Comparison of ENCODE assay signal across 1 cellular context in genomic region chr12:76030378-76031080, GRCh38.
TF ChIP-seq lines count a peak whose summit lies in the region.

No MANE protein-coding gene starts in this region.

TF ChIP-seq in HepG2, 621 proteins besides CTCF, POLR2A, EP300 and RAD21 (continued from another document and continues in another):
- TF ChIP-seq, protein P1, sequence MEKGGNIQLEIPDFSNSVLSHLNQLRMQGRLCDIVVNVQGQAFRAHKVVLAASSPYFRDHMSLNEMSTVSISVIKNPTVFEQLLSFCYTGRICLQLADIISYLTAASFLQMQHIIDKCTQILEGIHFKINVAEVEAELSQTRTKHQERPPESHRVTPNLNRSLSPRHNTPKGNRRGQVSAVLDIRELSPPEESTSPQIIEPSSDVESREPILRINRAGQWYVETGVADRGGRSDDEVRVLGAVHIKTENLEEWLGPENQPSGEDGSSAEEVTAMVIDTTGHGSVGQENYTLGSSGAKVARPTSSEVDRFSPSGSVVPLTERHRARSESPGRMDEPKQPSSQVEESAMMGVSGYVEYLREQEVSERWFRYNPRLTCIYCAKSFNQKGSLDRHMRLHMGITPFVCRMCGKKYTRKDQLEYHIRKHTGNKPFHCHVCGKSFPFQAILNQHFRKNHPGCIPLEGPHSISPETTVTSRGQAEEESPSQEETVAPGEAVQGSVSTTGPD (CRISPR knock-in tag; IDR thresholded peaks at IDR 0.05), result no peak
- TF ChIP-seq KAT7 (CRISPR knock-in tag; IDR thresholded peaks at IDR 0.05; ENCODE audit: borderline replicate concordance) (peak; percentile 82; the same call in 1 of the 2 replicates), AFF4 (CRISPR knock-in tag; IDR thresholded peaks at IDR 0.05) (peak; percentile 6; the same call in 1 of the 2 replicates), HDAC1 (CRISPR knock-in tag; IDR thresholded peaks at IDR 0.05) (no peak), NR2C2 (CRISPR knock-in tag; IDR thresholded peaks at IDR 0.05; ENCODE audit: borderline replicate concordance) (no peak), RARG (CRISPR knock-in tag; IDR thresholded peaks at IDR 0.05; ENCODE audit: low read depth) (no peak), ZNF605 (CRISPR knock-in tag; IDR thresholded peaks at IDR 0.05) (no peak), FOXJ3 (CRISPR knock-in tag; IDR thresholded peaks at IDR 0.05; ENCODE audit: borderline replicate concordance) (no peak), AGO2 (optimal IDR thresholded peaks at IDR 0.05; ENCODE audit: low read depth, low read length) (peak; percentile 100), ARID2 (CRISPR knock-in tag; IDR thresholded peaks at IDR 0.05; ENCODE audit: borderline replicate concordance) (no peak), ZNF234 (CRISPR knock-in tag; conservative IDR thresholded peaks at IDR 0.05) (no peak; the same call in 1 of the 2 replicates), TAF15 (IDR thresholded peaks at IDR 0.05; ENCODE audit: low read depth, low read length, poor library complexity, severe bottlenecking) (no peak), TCF7L2 (IDR thresholded peaks at IDR 0.05; ENCODE audit: low read depth, low read length) (no peak), ZNF546 (CRISPR knock-in tag; conservative IDR thresholded peaks at IDR 0.05) (no peak), ZNF616 (CRISPR knock-in tag; IDR thresholded peaks at IDR 0.05; ENCODE audit: low read depth) (peak; percentile 49; the same call in 1 of the 2 replicates), MAZ (IDR thresholded peaks at IDR 0.05; ENCODE audit: borderline replicate concordance, low read depth, low read length) (no peak), MAZ (CRISPR knock-in tag; IDR thresholded peaks at IDR 0.05; ENCODE audit: low read depth) (no peak), SP2 (CRISPR knock-in tag; IDR thresholded peaks at IDR 0.05) (no peak), NFYC (CRISPR knock-in tag; IDR thresholded peaks at IDR 0.05) (no peak), ZSCAN12 (CRISPR knock-in tag; IDR thresholded peaks at IDR 0.05) (no peak), DDIT3 (CRISPR knock-in tag; IDR thresholded peaks at IDR 0.05) (no peak), NFKBIZ (CRISPR knock-in tag; IDR thresholded peaks at IDR 0.05) (no peak), CBX2 (IDR thresholded peaks at IDR 0.05; ENCODE audit: low read depth, low read length) (no peak), CBX2 (CRISPR knock-in tag; IDR thresholded peaks at IDR 0.05; ENCODE audit: low read depth) (no peak), ZNF432 (CRISPR knock-in tag; IDR thresholded peaks at IDR 0.05; ENCODE audit: borderline replicate concordance) (0 out of 2 replicates have a peak, but pooled peaks have one; percentile 21), KDM6A (CRISPR knock-in tag; IDR thresholded peaks at IDR 0.05; ENCODE audit: low read depth) (no peak), RFXAP (CRISPR knock-in tag; IDR thresholded peaks at IDR 0.05; ENCODE audit: borderline replicate concordance) (no peak), ZNF224 (CRISPR knock-in tag; IDR thresholded peaks at IDR 0.05) (no peak), ZNF549 (CRISPR knock-in tag; IDR thresholded peaks at IDR 0.05) (no peak), ZNF18 (CRISPR knock-in tag; IDR thresholded peaks at IDR 0.05; ENCODE audit: insufficient replicate concordance) (no peak), GMEB1 (CRISPR knock-in tag; IDR thresholded peaks at IDR 0.05; ENCODE audit: borderline replicate concordance) (no peak)
- TF ChIP-seq, protein P2, sequence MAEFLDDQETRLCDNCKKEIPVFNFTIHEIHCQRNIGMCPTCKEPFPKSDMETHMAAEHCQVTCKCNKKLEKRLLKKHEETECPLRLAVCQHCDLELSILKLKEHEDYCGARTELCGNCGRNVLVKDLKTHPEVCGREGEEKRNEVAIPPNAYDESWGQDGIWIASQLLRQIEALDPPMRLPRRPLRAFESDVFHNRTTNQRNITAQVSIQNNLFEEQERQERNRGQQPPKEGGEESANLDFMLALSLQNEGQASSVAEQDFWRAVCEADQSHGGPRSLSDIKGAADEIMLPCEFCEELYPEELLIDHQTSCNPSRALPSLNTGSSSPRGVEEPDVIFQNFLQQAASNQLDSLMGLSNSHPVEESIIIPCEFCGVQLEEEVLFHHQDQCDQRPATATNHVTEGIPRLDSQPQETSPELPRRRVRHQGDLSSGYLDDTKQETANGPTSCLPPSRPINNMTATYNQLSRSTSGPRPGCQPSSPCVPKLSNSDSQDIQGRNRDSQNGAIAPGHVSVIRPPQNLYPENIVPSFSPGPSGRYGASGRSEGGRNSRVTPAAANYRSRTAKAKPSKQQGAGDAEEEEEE (CRISPR knock-in tag; IDR thresholded peaks at IDR 0.05; ENCODE audit: borderline replicate concordance), result no peak
- TF ChIP-seq, protein P3, sequence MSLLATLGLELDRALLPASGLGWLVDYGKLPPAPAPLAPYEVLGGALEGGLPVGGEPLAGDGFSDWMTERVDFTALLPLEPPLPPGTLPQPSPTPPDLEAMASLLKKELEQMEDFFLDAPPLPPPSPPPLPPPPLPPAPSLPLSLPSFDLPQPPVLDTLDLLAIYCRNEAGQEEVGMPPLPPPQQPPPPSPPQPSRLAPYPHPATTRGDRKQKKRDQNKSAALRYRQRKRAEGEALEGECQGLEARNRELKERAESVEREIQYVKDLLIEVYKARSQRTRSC (CRISPR knock-in tag; IDR thresholded peaks at IDR 0.05; ENCODE audit: low read depth), result no peak
- TF ChIP-seq, protein P4, sequence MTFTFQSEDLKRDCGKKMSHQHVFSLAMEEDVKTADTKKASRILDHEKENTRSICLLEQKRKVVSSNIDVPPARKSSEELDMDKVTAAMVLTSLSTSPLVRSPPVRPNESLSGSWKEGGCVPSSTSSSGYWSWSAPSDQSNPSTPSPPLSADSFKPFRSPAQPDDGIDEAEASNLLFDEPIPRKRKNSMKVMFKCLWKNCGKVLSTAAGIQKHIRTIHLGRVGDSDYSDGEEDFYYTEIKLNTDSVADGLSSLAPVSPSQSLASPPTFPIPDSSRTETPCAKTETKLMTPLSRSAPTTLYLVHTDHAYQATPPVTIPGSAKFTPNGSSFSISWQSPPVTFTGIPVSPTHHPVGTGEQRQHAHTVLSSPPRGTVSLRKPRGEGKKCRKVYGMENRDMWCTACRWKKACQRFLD (CRISPR knock-in tag; IDR thresholded peaks at IDR 0.05; ENCODE audit: borderline replicate concordance), result no peak
- TF ChIP-seq, protein P5, sequence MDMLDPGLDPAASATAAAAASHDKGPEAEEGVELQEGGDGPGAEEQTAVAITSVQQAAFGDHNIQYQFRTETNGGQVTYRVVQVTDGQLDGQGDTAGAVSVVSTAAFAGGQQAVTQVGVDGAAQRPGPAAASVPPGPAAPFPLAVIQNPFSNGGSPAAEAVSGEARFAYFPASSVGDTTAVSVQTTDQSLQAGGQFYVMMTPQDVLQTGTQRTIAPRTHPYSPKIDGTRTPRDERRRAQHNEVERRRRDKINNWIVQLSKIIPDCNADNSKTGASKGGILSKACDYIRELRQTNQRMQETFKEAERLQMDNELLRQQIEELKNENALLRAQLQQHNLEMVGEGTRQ (IDR thresholded peaks at IDR 0.05; ENCODE audit: low read depth, low read length), result no peak
- TF ChIP-seq, protein P5 (CRISPR knock-in tag; IDR thresholded peaks at IDR 0.05; ENCODE audit: borderline replicate concordance), result no peak
- TF ChIP-seq, protein P6, sequence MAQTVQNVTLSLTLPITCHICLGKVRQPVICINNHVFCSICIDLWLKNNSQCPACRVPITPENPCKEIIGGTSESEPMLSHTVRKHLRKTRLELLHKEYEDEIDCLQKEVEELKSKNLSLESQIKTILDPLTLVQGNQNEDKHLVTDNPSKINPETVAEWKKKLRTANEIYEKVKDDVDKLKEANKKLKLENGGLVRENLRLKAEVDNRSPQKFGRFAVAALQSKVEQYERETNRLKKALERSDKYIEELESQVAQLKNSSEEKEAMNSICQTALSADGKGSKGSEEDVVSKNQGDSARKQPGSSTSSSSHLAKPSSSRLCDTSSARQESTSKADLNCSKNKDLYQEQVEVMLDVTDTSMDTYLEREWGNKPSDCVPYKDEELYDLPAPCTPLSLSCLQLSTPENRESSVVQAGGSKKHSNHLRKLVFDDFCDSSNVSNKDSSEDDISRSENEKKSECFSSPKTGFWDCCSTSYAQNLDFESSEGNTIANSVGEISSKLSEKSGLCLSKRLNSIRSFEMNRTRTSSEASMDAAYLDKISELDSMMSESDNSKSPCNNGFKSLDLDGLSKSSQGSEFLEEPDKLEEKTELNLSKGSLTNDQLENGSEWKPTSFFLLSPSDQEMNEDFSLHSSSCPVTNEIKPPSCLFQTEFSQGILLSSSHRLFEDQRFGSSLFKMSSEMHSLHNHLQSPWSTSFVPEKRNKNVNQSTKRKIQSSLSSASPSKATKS (CRISPR knock-in tag; IDR thresholded peaks at IDR 0.05), result no peak
- TF ChIP-seq, protein P7, sequence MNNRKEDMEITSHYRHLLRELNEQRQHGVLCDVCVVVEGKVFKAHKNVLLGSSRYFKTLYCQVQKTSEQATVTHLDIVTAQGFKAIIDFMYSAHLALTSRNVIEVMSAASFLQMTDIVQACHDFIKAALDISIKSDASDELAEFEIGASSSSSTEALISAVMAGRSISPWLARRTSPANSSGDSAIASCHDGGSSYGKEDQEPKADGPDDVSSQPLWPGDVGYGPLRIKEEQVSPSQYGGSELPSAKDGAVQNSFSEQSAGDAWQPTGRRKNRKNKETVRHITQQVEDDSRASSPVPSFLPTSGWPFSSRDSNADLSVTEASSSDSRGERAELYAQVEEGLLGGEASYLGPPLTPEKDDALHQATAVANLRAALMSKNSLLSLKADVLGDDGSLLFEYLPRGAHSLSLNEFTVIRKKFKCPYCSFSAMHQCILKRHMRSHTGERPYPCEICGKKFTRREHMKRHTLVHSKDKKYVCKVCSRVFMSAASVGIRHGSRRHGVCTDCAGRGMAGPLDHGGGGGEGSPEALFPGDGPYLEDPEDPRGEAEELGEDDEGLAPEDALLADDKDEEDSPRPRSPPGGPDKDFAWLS (CRISPR knock-in tag; IDR thresholded peaks at IDR 0.05; ENCODE audit: borderline replicate concordance), result no peak
